In genomic region chr10:132257271-132257670, GRCh38 we compare ENCODE assay signal across 11 cellular contexts. TPM values are rescaled to one million over a fixed set of nuclear protein-coding genes. Genes with fewer than 3 reads are reported as not detected.
DNase-seq lines count a peak whose midpoint lies in the region; ATAC-seq and TF ChIP-seq lines count a peak whose summit lies in the region.
"Had no signal": no experiment of that assay in that cellular context is flagged by ENCODE, and none has a peak within 500 bp of the region (broad histone marks: within the 10 kb centered on the region; RNA-seq: fewer than 3 reads in every experiment).

No MANE protein-coding gene starts in this region.

- no peak for TF ChIP-seq CTCF in HEK293 (tag by site-specific recombination; IDR thresholded peaks at IDR 0.05)
- no peak for TF ChIP-seq CTCF in prostate gland (IDR thresholded peaks at IDR 0.05)
- no peak for TF ChIP-seq CTCF in adrenal gland (IDR thresholded peaks at IDR 0.05)

- CTCF ChIA-PET in HEK293 (lab: Yijun Ruan, JAX), result no interaction called here

- WGBS in prostate gland, result 76% methylated on average over 8 of the region's 8 CpGs
- WGBS in adrenal gland, 4 donors, result 68 to 93% (median 80%) methylated on average over 5 to 8 of the region's 8 CpGs

- H3K27me3 ChIP-seq in prostate gland (replicated peaks; ENCODE audit: insufficient read depth), result no peaks in the 10 kb centered on the region
- H3K27me3 ChIP-seq in adrenal gland, result no peaks in the 10 kb centered on the region

- intact Hi-C loops in prostate gland (cut with DNase I) (no loop called here), adrenal gland (cut with DNase I) (no loop called here)

- TF ChIP-seq POLR2A in prostate gland (IDR thresholded peaks at IDR 0.05) (no peak), adrenal gland (IDR thresholded peaks at IDR 0.05) (no peak)

- no peaks in the 10 kb centered on the region for H3K9me3 ChIP-seq in HEK293 (ENCODE audit: control insufficient read depth, insufficient read depth, low read depth, low read length)
- no peaks in the 10 kb centered on the region for H3K9me3 ChIP-seq in prostate gland
- no peaks in the 10 kb centered on the region for H3K9me3 ChIP-seq in adrenal gland (replicated peaks in 1 of 3)

- H3K4me1 ChIP-seq in HEK293 (ENCODE audit: control insufficient read depth, insufficient read depth, low read length) (no peaks in the 10 kb centered on the region), prostate gland (replicated peaks) (no peaks in the 10 kb centered on the region), adrenal gland (replicated peaks in 1 of 2) (no peaks in the 10 kb centered on the region)

- POLR2A ChIA-PET in HEK293 (lab: Yijun Ruan, JAX), result interaction anchor here (0.5 kb wide), 1 partner anchor 113 kb away, joined by 5 read pairs; no protein-coding TSS in a partner anchor

- no peak overlapping the region for H3K27ac ChIP-seq in HEK293 (ENCODE audit: extremely low read depth, low read depth, low read length)
- no peak overlapping the region for H3K27ac ChIP-seq in prostate gland
- no peak overlapping the region for H3K27ac ChIP-seq in adrenal gland

- no peaks in the 10 kb centered on the region for H3K36me3 ChIP-seq in HEK293 (ENCODE audit: control insufficient read depth in 2 of 2, insufficient read depth in 1 of 2, low read length in 2 of 2)
- H3K36me3 ChIP-seq in prostate gland, result no peaks in the 10 kb centered on the region
- H3K36me3 ChIP-seq in adrenal gland (replicated peaks in 1 of 2), result no peaks in the 10 kb centered on the region

- no peak overlapping the region for H3K4me3 ChIP-seq in HEK293 (ENCODE audit: low read depth, low read length)
- no peak overlapping the region for H3K4me3 ChIP-seq in prostate gland
- no peak overlapping the region for H3K4me3 ChIP-seq in adrenal gland

- ATAC-seq in HG02885 (IDR thresholded peaks at IDR 0.05; ENCODE audit: poor library complexity, unreplicated experiment), result no peak

- DNase-seq in A172 (ENCODE audit: low spot score) (peak; percentile 57), myocyte (ENCODE audit: low read depth) (peak; percentile 39), prostate gland (ENCODE audit: low spot score) (no peak), adrenal gland (no peak), NCI-H2227 treated with DMSO at 0.1 percent for 48 hours (lab: John Stamatoyannopoulos, UW) (no peak)
- peak; percentile 38 for DNase-seq in activated CD8-positive, alpha-beta memory T cell treated with anti-CD3 and anti-CD28 coated beads, Interleukin-2, amount 50 U/mL, for 4 hours
- DNase-seq: CD4-positive, alpha-beta memory T cell; Kasumi-1; kidney glomerular epithelial cell had no signal

TF ChIP-seq in HEK293, 187 proteins besides CTCF, POLR2A, EP300 and RAD21:
- TF ChIP-seq ZNF600 (tag by site-specific recombination; IDR thresholded peaks at IDR 0.05) (peak; percentile 60), ZNF148 (tag by site-specific recombination; IDR thresholded peaks at IDR 0.05; ENCODE audit: borderline replicate concordance) (no peak), MEIS1 (CRISPR knock-in tag; IDR thresholded peaks at IDR 0.05; ENCODE audit: borderline replicate concordance) (no peak), ZFHX2 (tag by site-specific recombination; conservative IDR thresholded peaks at IDR 0.05) (peak; percentile 70), ZIC2 (tag by site-specific recombination; IDR thresholded peaks at IDR 0.05) (peak; percentile 41; the same call in 1 of the 2 replicates), GLIS2 (tag by site-specific recombination; IDR thresholded peaks at IDR 0.05) (peak; percentile 31; the same call in 1 of the 2 replicates), KLF1 (tag by site-specific recombination; IDR thresholded peaks at IDR 0.05) (peak; percentile 58), GLIS1 (tag by site-specific recombination; IDR thresholded peaks at IDR 0.05) (peak; percentile 83), ZNF510 (tag by site-specific recombination; IDR thresholded peaks at IDR 0.05; ENCODE audit: insufficient replicate concordance) (no peak), ZNF658 (tag by site-specific recombination; IDR thresholded peaks at IDR 0.05) (no peak), SP7 (tag by site-specific recombination; IDR thresholded peaks at IDR 0.05) (no peak), SP2 (tag by site-specific recombination; IDR thresholded peaks at IDR 0.05) (peak; percentile 22), EGR2 (tag by site-specific recombination; IDR thresholded peaks at IDR 0.05; ENCODE audit: low read depth) (peak; percentile 68), KLF17 (tag by site-specific recombination; IDR thresholded peaks at IDR 0.05) (0 out of 2 replicates have a peak, but pooled peaks have one; percentile 26)

RNA-seq across cellular contexts. Expression of gene STK32C, which starts 50.5 kb away (rescaled TPM):
- total RNA-seq in A172 (2014; rRNA removed; shearing (Covaris generic)), result 19.4 and 23.0 TPM in 2 replicates
- total RNA-seq in myocyte (8.7 and 12.1 TPM in 2 replicates), prostate gland (10 to 100 TPM in 1 of 2 donors, 1 to 10 TPM in 1; 7.2 to 21.5 TPM), adrenal gland (10 to 100 TPM in 6 of 8 donors, 1 to 10 TPM in 2; 2.8 to 18.0 (median 15.9) TPM)
- polyA plus RNA-seq in myocyte (2012), result 17.7 TPM
- 10 to 100 TPM in 2 of 3 donors, 1 to 10 TPM in 1; 7.7 to 36.5 (median 22.8) TPM for polyA plus RNA-seq in adrenal gland

Comparison
In these comparisons a context has a peak if more than half of its experiments do, and no peak if none do; other contexts are left out.
1. DNase-seq: peak in A172 (single experiment), activated CD8-positive, alpha-beta memory T cell treated with anti-CD3 and anti-CD28 coated beads, Interleukin-2, amount 50 U/mL, for 4 hours (single experiment) and myocyte (single experiment); none in prostate gland (single experiment), adrenal gland (0 of 7) and NCI-H2227 treated with DMSO at 0.1 percent for 48 hours (single experiment).